In genomic region chr11:10908215-10908990, GRCh38 we compare ENCODE assay signal across 10 cellular contexts. TPM values are rescaled to one million over a fixed set of nuclear protein-coding genes. Genes with fewer than 3 reads are reported as not detected.
A peak's percentile ranks its signal among the peaks of the same experiment; 100 is the strongest.
DNase-seq lines count a peak whose midpoint lies in the region; ATAC-seq and TF ChIP-seq lines count a peak whose summit lies in the region.
"Had no signal": no experiment of that assay in that cellular context is flagged by ENCODE, and none has a peak within 500 bp of the region (broad histone marks: within the 10 kb centered on the region; RNA-seq: fewer than 3 reads in every experiment).

No MANE protein-coding gene starts in this region.

- no peak for ATAC-seq in thoracic aorta (ENCODE audit: insufficient number of reproducible peaks, low FRiP score, low read depth)
- ATAC-seq: heart left ventricle had no signal

- DNase-seq in HCEC 1CT (peak; percentile 76), SK-N-MC (ENCODE audit: low read depth, low spot score) (no peak), foreskin fibroblast (peak; percentile 90 to 91), thoracic aorta (ENCODE audit: low spot score) (no peak), NAMALWA (ENCODE audit: low spot score) (no peak), coronary artery (ENCODE audit: low spot score) (no peak), NCI-H2107 treated with DMSO at 0.1 percent for 48 hours (lab: John Stamatoyannopoulos, UW; ENCODE audit: unreplicated experiment) (no peak)
- DNase-seq: activated CD8-positive, alpha-beta memory T cell treated with anti-CD3 and anti-CD28 coated beads, Interleukin-2, amount 50 U/mL, for 4 hours; heart left ventricle; stimulated activated CD4-positive, alpha-beta T cell treated with anti-CD3 and anti-CD28 coated beads, Interleukin-1b, Interleukin-23, amount 100 ng/mL, for 48 hours had no signal

- TF ChIP-seq CTCF in foreskin fibroblast (IDR thresholded peaks at IDR 0.05; ENCODE audit: low read depth, low read length) (no peak), thoracic aorta (IDR thresholded peaks at IDR 0.05) (no peak), coronary artery (IDR thresholded peaks at IDR 0.05) (no peak)

- H3K4me3 ChIP-seq in SK-N-MC = peak overlapping the region; percentile 58
- no peak overlapping the region for H3K4me3 ChIP-seq in foreskin fibroblast (ENCODE audit: low read depth in 1 of 2, low read length in 2 of 2)
- H3K4me3 ChIP-seq in thoracic aorta = peak overlapping the region; percentile 56
- H3K4me3 ChIP-seq in coronary artery = no peak overlapping the region

- H3K27ac ChIP-seq in SK-N-MC (peak overlapping the region; percentile 94), thoracic aorta (peak overlapping the region; percentile 54 to 57), coronary artery (no peak overlapping the region)
- H3K27ac ChIP-seq: heart left ventricle had no signal

- no peak overlapping the region for H3K9ac ChIP-seq in SK-N-MC (ENCODE audit: insufficient read length)

- no peaks in the 10 kb centered on the region for H3K9me3 ChIP-seq in SK-N-MC (ENCODE audit: low read depth, low read length)
- no peaks in the 10 kb centered on the region for H3K9me3 ChIP-seq in thoracic aorta
- H3K9me3 ChIP-seq: heart left ventricle had no signal

- H3K4me1 ChIP-seq in thoracic aorta (ENCODE audit: control insufficient read depth in 1 of 2, low read depth in 2 of 2) = peaks cover 0 to 20% of the 10 kb centered on the region in 2 donors

- H3K27me3 ChIP-seq in thoracic aorta (replicated peaks; ENCODE audit: insufficient read depth) = no peaks in the 10 kb centered on the region
- H3K27me3 ChIP-seq: heart left ventricle had no signal

- H3K36me3 ChIP-seq in SK-N-MC (ENCODE audit: insufficient read depth, low read length) (no peaks in the 10 kb centered on the region), thoracic aorta (no peaks in the 10 kb centered on the region)
- H3K36me3 ChIP-seq: heart left ventricle had no signal

RNA-seq across cellular contexts. Expression of gene ZBED5, which starts 50.5 kb away (rescaled TPM):
- 10 to 100 TPM; 37.4 to 39.7 TPM for total RNA-seq in thoracic aorta

Comparison
In these comparisons a context has a peak if more than half of its experiments do, and no peak if none do; other contexts are left out.
1. DNase-seq: peak in HCEC 1CT (single experiment) and foreskin fibroblast (2 of 2); none in SK-N-MC (single experiment), thoracic aorta (single experiment), NAMALWA (single experiment), coronary artery (single experiment) and NCI-H2107 treated with DMSO at 0.1 percent for 48 hours (single experiment).
2. H3K27ac ChIP-seq: peak in SK-N-MC (single experiment) and thoracic aorta (2 of 2); none in coronary artery (0 of 2).
3. H3K4me3 ChIP-seq: peak in SK-N-MC (single experiment) and thoracic aorta (single experiment); none in foreskin fibroblast (0 of 2) and coronary artery (single experiment).